In the genomic region with DNA sequence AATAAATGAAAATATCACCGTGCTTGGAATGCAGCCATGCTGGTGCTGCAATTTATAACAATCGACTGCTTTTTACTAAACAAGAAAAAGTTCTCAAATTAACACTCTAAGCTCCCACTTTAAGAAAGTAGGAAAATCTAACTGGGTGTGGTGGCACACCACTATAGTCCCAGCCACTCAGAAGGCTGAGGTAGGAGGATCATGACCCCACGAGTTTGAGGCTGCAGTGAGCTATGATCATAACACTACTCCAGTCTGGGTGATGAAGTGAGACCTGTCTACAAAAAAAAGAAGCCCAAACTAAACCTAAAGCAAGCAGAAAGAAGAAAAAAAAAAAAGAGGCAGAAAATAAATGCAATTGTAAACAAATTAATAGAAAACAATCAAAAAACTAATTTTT, we compare ENCODE assay signal across 17 cellular contexts. TPM values are rescaled to one million over a fixed set of nuclear protein-coding genes. Genes with fewer than 3 reads are reported as not detected.
DNase-seq lines count a peak whose midpoint lies in the region; ATAC-seq lines count a peak whose summit lies in the region.
"Had no signal": no experiment of that assay in that cellular context is flagged by ENCODE, and none has a peak within 500 bp of the region (broad histone marks: within the 10 kb centered on the region; RNA-seq: fewer than 3 reads in every experiment).

No MANE protein-coding gene starts in this region.

- no peaks in the 10 kb centered on the region for H3K4me1 Mint-ChIP-seq in activated T-cell treated with anti-CD3 and anti-CD28 coated beads, Interleukin-2, amount 50 U/mL, for 72 hours (ENCODE audit: low read depth)
- H3K4me1 Mint-ChIP-seq in CD4-positive, CD25-positive, alpha-beta regulatory T cell: peaks cover 0 to 14% (median 6%) of the 10 kb centered on the region in 4 donors
- H3K4me1 Mint-ChIP-seq in T-helper 17 cell: peaks cover 14% of the 10 kb centered on the region
- peaks cover 0 to 6% (median 2%) of the 10 kb centered on the region in 4 donors for H3K4me1 Mint-ChIP-seq in naive thymus-derived CD8-positive, alpha-beta T cell
- H3K4me1 Mint-ChIP-seq: B cell had no signal

- H3K36me3 ChIP-seq in CD4-positive, CD25-positive, alpha-beta regulatory T cell (ENCODE audit: control insufficient read depth, insufficient read depth, low read length): peaks cover 52% of the 10 kb centered on the region

- POLR2A ChIA-PET in naive thymus-derived CD8-positive, alpha-beta T cell (lab: Charles Lee): no interaction called here

- H3K27me3 ChIP-seq in CD4-positive, CD25-positive, alpha-beta regulatory T cell (ENCODE audit: control insufficient read depth, insufficient read depth, low read length): no peaks in the 10 kb centered on the region

- H3K27ac ChIP-seq in CD4-positive, CD25-positive, alpha-beta regulatory T cell (ENCODE audit: insufficient read depth, low read length, poor library complexity, severe bottlenecking): no peak overlapping the region
- H3K27ac ChIP-seq: HL-60 had no signal

- H3K27me3 Mint-ChIP-seq in activated T-cell treated with anti-CD3 and anti-CD28 coated beads, Interleukin-2, amount 50 U/mL, for 72 hours (ENCODE audit: low read depth): no peaks in the 10 kb centered on the region
- H3K27me3 Mint-ChIP-seq in CD4-positive, CD25-positive, alpha-beta regulatory T cell: no peaks in the 10 kb centered on the region
- H3K27me3 Mint-ChIP-seq in T-helper 17 cell: no peaks in the 10 kb centered on the region
- no peaks in the 10 kb centered on the region for H3K27me3 Mint-ChIP-seq in naive thymus-derived CD8-positive, alpha-beta T cell
- H3K27me3 Mint-ChIP-seq: B cell; CD4-positive, alpha-beta memory T cell had no signal

- no peak overlapping the region for H3K4me3 ChIP-seq in CD4-positive, CD25-positive, alpha-beta regulatory T cell (ENCODE audit: low read depth, low read length)

- no peak for ATAC-seq in activated T-cell treated with anti-CD3 and anti-CD28 coated beads, Interleukin-2, amount 50 U/mL, for 72 hours (replicated peaks in 1 of 2)
- ATAC-seq in CD4-positive, CD25-positive, alpha-beta regulatory T cell (ENCODE audit: low read depth in 2 of 2): no peak
- no peak for ATAC-seq in T-helper 17 cell
- ATAC-seq in naive thymus-derived CD8-positive, alpha-beta T cell: no peak
- ATAC-seq in GM19463 (IDR thresholded peaks at IDR 0.05; ENCODE audit: unreplicated experiment): no peak
- ATAC-seq: HCT116 had no signal

- H3K27ac Mint-ChIP-seq in activated T-cell treated with anti-CD3 and anti-CD28 coated beads, Interleukin-2, amount 50 U/mL, for 72 hours: peak overlapping the region; percentile 2
- peak overlapping the region in 2 of 3 donors; percentile 52 to 60 for H3K27ac Mint-ChIP-seq in CD4-positive, CD25-positive, alpha-beta regulatory T cell
- peak overlapping the region; percentile 56 for H3K27ac Mint-ChIP-seq in T-helper 17 cell
- H3K27ac Mint-ChIP-seq in naive thymus-derived CD8-positive, alpha-beta T cell: peak overlapping the region in 6 of 10 donors; percentile 35 to 83 (median 65)
- H3K27ac Mint-ChIP-seq: B cell had no signal

- no peaks in the 10 kb centered on the region for H3K4me1 ChIP-seq in CD4-positive, CD25-positive, alpha-beta regulatory T cell (ENCODE audit: control insufficient read depth, insufficient read depth, low read length, poor library complexity, severe bottlenecking)

- H3K36me3 Mint-ChIP-seq in activated T-cell treated with anti-CD3 and anti-CD28 coated beads, Interleukin-2, amount 50 U/mL, for 72 hours (ENCODE audit: insufficient read depth in 2 of 2): peaks cover 14 to 38% of the 10 kb centered on the region in 2 donors
- peaks cover 23% of the 10 kb centered on the region for H3K36me3 Mint-ChIP-seq in CD4-positive, CD25-positive, alpha-beta regulatory T cell
- H3K36me3 Mint-ChIP-seq in T-helper 17 cell (ENCODE audit: low read depth): peaks cover 4% of the 10 kb centered on the region
- H3K36me3 Mint-ChIP-seq in naive thymus-derived CD8-positive, alpha-beta T cell: peaks cover 0 to 80% (median 10%) of the 10 kb centered on the region in 3 donors

- no peak overlapping the region for H3K4me3 Mint-ChIP-seq in activated T-cell treated with anti-CD3 and anti-CD28 coated beads, Interleukin-2, amount 50 U/mL, for 72 hours
- no peak overlapping the region for H3K4me3 Mint-ChIP-seq in CD4-positive, CD25-positive, alpha-beta regulatory T cell
- no peak overlapping the region for H3K4me3 Mint-ChIP-seq in T-helper 17 cell
- H3K4me3 Mint-ChIP-seq in naive thymus-derived CD8-positive, alpha-beta T cell: no peak overlapping the region
- H3K4me3 Mint-ChIP-seq: B cell; CD4-positive, alpha-beta memory T cell had no signal

- H3K9me3 Mint-ChIP-seq in activated T-cell treated with anti-CD3 and anti-CD28 coated beads, Interleukin-2, amount 50 U/mL, for 72 hours: no peaks in the 10 kb centered on the region
- no peaks in the 10 kb centered on the region for H3K9me3 Mint-ChIP-seq in CD4-positive, CD25-positive, alpha-beta regulatory T cell
- H3K9me3 Mint-ChIP-seq in naive thymus-derived CD8-positive, alpha-beta T cell: no peaks in the 10 kb centered on the region
- H3K9me3 Mint-ChIP-seq: CD4-positive, alpha-beta memory T cell had no signal

- H3K9me3 ChIP-seq in CD4-positive, CD25-positive, alpha-beta regulatory T cell (ENCODE audit: control insufficient read depth in 2 of 2, low read length in 2 of 2): no peaks in the 10 kb centered on the region
- H3K9me3 ChIP-seq in T-helper 17 cell (ENCODE audit: control insufficient read depth, low read length, poor library complexity, severe bottlenecking): no peaks in the 10 kb centered on the region

- DNase-seq in activated T-cell treated with anti-CD3 and anti-CD28 coated beads, Interleukin-2, amount 50 U/mL, for 72 hours: no peak
- DNase-seq in activated T-cell treated with anti-CD3 and anti-CD28 coated beads for 4 hours (no peak), T-helper 17 cell (no peak), HT-29 (ENCODE audit: low spot score) (no peak)
- no peak for DNase-seq in CD4-positive, CD25-positive, alpha-beta regulatory T cell
- no peak for DNase-seq in naive thymus-derived CD8-positive, alpha-beta T cell
- DNase-seq: ACHN; C1 segment of cervical spinal cord; CD4-positive, alpha-beta memory T cell; COR-L47; GF-D8; IMR-90; KG1 had no signal

RNA-seq across cellular contexts. Expression of a gene that starts 10.5 kb away (rescaled TPM):
- 100 to 1,000 TPM; 236 to 261 TPM for total RNA-seq in activated T-cell treated with anti-CD3 and anti-CD28 coated beads, Interleukin-2, amount 50 U/mL, for 72 hours
- 82.5 TPM for total RNA-seq in CD4-positive, CD25-positive, alpha-beta regulatory T cell
- 100 to 1,000 TPM; 132 to 169 (median 158) TPM for polyA plus RNA-seq in CD4-positive, CD25-positive, alpha-beta regulatory T cell
- 100 to 1,000 TPM in 1 of 2 donors, 10 to 100 TPM in 1; 79.1 to 121 TPM for total RNA-seq in T-helper 17 cell
- 100 to 1,000 TPM; 139 to 146 TPM for total RNA-seq in naive thymus-derived CD8-positive, alpha-beta T cell
- 100 to 1,000 TPM; 129 to 167 (median 135) TPM for polyA plus RNA-seq in naive thymus-derived CD8-positive, alpha-beta T cell
- 66.5 and 69.9 TPM in 2 replicates for total RNA-seq in HT-29 (2014; rRNA removed; shearing (Covaris generic))

RNA-seq across cellular contexts. Expression of a gene that starts 12.0 kb away (rescaled TPM):
- 10 to 100 TPM; 50.2 to 58.0 TPM for total RNA-seq in activated T-cell treated with anti-CD3 and anti-CD28 coated beads, Interleukin-2, amount 50 U/mL, for 72 hours
- 20.7 TPM for total RNA-seq in CD4-positive, CD25-positive, alpha-beta regulatory T cell
- 10 to 100 TPM; 39.8 to 59.8 (median 47.8) TPM for polyA plus RNA-seq in CD4-positive, CD25-positive, alpha-beta regulatory T cell
- total RNA-seq in T-helper 17 cell: 10 to 100 TPM; 17.9 to 19.5 TPM
- total RNA-seq in naive thymus-derived CD8-positive, alpha-beta T cell: 10 to 100 TPM; 27.4 to 27.8 TPM
- 10 to 100 TPM; 46.7 to 54.0 (median 53.2) TPM for polyA plus RNA-seq in naive thymus-derived CD8-positive, alpha-beta T cell
- total RNA-seq in HT-29 (2014; rRNA removed; shearing (Covaris generic)): 18.4 and 20.8 TPM in 2 replicates

RNA-seq across cellular contexts. Expression of a gene that starts 12.6 kb away (rescaled TPM):
- total RNA-seq in activated T-cell treated with anti-CD3 and anti-CD28 coated beads, Interleukin-2, amount 50 U/mL, for 72 hours: 10 to 100 TPM; 87.2 to 88.1 TPM
- total RNA-seq in CD4-positive, CD25-positive, alpha-beta regulatory T cell: 1.0 TPM
- polyA plus RNA-seq in CD4-positive, CD25-positive, alpha-beta regulatory T cell: 1 to 10 TPM in 2 of 4 donors, under 1 TPM in 2; 0.82 to 2.3 (median 1.2) TPM
- under 1 TPM; 0.45 to 0.52 TPM for total RNA-seq in T-helper 17 cell
- under 1 TPM; 0.42 to 0.47 TPM for total RNA-seq in naive thymus-derived CD8-positive, alpha-beta T cell
- polyA plus RNA-seq in naive thymus-derived CD8-positive, alpha-beta T cell: under 1 TPM in 1 of 3 donors, not detected in 2; 0.28 TPM
- 15.9 and 18.3 TPM in 2 replicates for total RNA-seq in HT-29 (2014; rRNA removed; shearing (Covaris generic))

RNA-seq across cellular contexts. Expression of a gene that starts 57.5 kb away (rescaled TPM):
- 100 to 1,000 TPM; 103 to 121 TPM for total RNA-seq in activated T-cell treated with anti-CD3 and anti-CD28 coated beads, Interleukin-2, amount 50 U/mL, for 72 hours
- total RNA-seq in CD4-positive, CD25-positive, alpha-beta regulatory T cell: 88.9 TPM
- 100 to 1,000 TPM; 362 to 444 (median 424) TPM for polyA plus RNA-seq in CD4-positive, CD25-positive, alpha-beta regulatory T cell
- total RNA-seq in T-helper 17 cell: 10 to 100 TPM; 55.5 to 70.4 TPM
- total RNA-seq in naive thymus-derived CD8-positive, alpha-beta T cell: 100 to 1,000 TPM; 145 to 147 TPM
- polyA plus RNA-seq in naive thymus-derived CD8-positive, alpha-beta T cell: 100 to 1,000 TPM; 260 to 287 (median 260) TPM
- 26.2 and 28.2 TPM in 2 replicates for total RNA-seq in HT-29 (2014; rRNA removed; shearing (Covaris generic))

Comparison
In these comparisons a context has a peak if more than half of its experiments do, and no peak if none do; other contexts are left out.
1. H3K27ac Mint-ChIP-seq: peak in every context shown above with its lines; median percentile 65 in naive thymus-derived CD8-positive, alpha-beta T cell; 56 in CD4-positive, CD25-positive, alpha-beta regulatory T cell; 56 in T-helper 17 cell; 2 in activated T-cell treated with anti-CD3 and anti-CD28 coated beads, Interleukin-2, amount 50 U/mL, for 72 hours.